Comparison of ENCODE assay signal across 2 cellular contexts in the genomic region with DNA sequence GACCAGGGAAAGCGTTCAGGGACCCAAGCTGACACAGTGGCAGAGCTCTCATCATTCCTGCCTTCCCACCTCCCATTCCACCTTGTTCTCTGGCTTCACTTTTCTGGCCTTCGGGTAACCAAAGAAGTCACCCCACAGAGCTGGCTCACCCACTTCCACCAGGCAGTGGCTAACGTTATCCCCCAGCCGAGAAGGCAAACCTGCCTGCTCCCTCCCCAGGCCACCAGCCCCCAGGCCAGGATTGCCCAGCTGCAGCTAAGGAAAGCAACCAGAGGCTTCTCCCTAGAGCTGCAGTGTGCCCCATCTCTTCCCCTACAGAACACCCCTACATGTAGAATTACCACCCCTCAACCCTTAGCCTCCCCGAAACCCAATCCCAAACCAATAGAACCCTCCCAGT.
TF ChIP-seq lines count a peak whose summit lies in the region.

No MANE protein-coding gene starts in this region.

TF ChIP-seq in GM12891, 5 proteins besides CTCF, POLR2A, EP300 and RAD21:
- TF ChIP-seq PAX5 (IDR thresholded peaks at IDR 0.05; ENCODE audit: insufficient read depth, low read length, severe bottlenecking) (no peak), SPI1 (IDR thresholded peaks at IDR 0.05; ENCODE audit: low read depth, low read length) (no peak), POU2F2 (IDR thresholded peaks at IDR 0.05; ENCODE audit: low read depth, low read length) (no peak), POLR2AphosphoS5 (IDR thresholded peaks at IDR 0.05; ENCODE audit: low read depth, low read length) (no peak), TAF1 (IDR thresholded peaks at IDR 0.05; ENCODE audit: low read depth, low read length) (no peak)
TF ChIP-seq in GM12891: peak in this region for 0.

TF ChIP-seq in H1, 55 proteins besides CTCF, POLR2A, EP300 and RAD21:
- TF ChIP-seq GABPA (IDR thresholded peaks at IDR 0.05; ENCODE audit: borderline replicate concordance, insufficient read depth, low read length) (no peak), SP1 (IDR thresholded peaks at IDR 0.05; ENCODE audit: low read depth, low read length) (no peak), CHD2 (IDR thresholded peaks at IDR 0.05; ENCODE audit: low read length) (no peak), NRF1 (IDR thresholded peaks at IDR 0.05; ENCODE audit: low read depth, low read length) (no peak), RNF2 (IDR thresholded peaks at IDR 0.05; ENCODE audit: borderline replicate concordance, low read depth, low read length, missing control alignments, poor library complexity, severe bottlenecking) (no peak), PHF8 (conservative IDR thresholded peaks at IDR 0.05; ENCODE audit: low read depth, low read length) (no peak), CREB1 (IDR thresholded peaks at IDR 0.05) (no peak), BACH1 (IDR thresholded peaks at IDR 0.05; ENCODE audit: low read length) (no peak), KDM5A (IDR thresholded peaks at IDR 0.05; ENCODE audit: low read length) (no peak), RFX5 (IDR thresholded peaks at IDR 0.05; ENCODE audit: borderline replicate concordance, low read depth, low read length) (no peak)
- TF ChIP-seq, protein P1, sequence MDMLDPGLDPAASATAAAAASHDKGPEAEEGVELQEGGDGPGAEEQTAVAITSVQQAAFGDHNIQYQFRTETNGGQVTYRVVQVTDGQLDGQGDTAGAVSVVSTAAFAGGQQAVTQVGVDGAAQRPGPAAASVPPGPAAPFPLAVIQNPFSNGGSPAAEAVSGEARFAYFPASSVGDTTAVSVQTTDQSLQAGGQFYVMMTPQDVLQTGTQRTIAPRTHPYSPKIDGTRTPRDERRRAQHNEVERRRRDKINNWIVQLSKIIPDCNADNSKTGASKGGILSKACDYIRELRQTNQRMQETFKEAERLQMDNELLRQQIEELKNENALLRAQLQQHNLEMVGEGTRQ (IDR thresholded peaks at IDR 0.05; ENCODE audit: low read length), result no peak
- TF ChIP-seq, protein P2, sequence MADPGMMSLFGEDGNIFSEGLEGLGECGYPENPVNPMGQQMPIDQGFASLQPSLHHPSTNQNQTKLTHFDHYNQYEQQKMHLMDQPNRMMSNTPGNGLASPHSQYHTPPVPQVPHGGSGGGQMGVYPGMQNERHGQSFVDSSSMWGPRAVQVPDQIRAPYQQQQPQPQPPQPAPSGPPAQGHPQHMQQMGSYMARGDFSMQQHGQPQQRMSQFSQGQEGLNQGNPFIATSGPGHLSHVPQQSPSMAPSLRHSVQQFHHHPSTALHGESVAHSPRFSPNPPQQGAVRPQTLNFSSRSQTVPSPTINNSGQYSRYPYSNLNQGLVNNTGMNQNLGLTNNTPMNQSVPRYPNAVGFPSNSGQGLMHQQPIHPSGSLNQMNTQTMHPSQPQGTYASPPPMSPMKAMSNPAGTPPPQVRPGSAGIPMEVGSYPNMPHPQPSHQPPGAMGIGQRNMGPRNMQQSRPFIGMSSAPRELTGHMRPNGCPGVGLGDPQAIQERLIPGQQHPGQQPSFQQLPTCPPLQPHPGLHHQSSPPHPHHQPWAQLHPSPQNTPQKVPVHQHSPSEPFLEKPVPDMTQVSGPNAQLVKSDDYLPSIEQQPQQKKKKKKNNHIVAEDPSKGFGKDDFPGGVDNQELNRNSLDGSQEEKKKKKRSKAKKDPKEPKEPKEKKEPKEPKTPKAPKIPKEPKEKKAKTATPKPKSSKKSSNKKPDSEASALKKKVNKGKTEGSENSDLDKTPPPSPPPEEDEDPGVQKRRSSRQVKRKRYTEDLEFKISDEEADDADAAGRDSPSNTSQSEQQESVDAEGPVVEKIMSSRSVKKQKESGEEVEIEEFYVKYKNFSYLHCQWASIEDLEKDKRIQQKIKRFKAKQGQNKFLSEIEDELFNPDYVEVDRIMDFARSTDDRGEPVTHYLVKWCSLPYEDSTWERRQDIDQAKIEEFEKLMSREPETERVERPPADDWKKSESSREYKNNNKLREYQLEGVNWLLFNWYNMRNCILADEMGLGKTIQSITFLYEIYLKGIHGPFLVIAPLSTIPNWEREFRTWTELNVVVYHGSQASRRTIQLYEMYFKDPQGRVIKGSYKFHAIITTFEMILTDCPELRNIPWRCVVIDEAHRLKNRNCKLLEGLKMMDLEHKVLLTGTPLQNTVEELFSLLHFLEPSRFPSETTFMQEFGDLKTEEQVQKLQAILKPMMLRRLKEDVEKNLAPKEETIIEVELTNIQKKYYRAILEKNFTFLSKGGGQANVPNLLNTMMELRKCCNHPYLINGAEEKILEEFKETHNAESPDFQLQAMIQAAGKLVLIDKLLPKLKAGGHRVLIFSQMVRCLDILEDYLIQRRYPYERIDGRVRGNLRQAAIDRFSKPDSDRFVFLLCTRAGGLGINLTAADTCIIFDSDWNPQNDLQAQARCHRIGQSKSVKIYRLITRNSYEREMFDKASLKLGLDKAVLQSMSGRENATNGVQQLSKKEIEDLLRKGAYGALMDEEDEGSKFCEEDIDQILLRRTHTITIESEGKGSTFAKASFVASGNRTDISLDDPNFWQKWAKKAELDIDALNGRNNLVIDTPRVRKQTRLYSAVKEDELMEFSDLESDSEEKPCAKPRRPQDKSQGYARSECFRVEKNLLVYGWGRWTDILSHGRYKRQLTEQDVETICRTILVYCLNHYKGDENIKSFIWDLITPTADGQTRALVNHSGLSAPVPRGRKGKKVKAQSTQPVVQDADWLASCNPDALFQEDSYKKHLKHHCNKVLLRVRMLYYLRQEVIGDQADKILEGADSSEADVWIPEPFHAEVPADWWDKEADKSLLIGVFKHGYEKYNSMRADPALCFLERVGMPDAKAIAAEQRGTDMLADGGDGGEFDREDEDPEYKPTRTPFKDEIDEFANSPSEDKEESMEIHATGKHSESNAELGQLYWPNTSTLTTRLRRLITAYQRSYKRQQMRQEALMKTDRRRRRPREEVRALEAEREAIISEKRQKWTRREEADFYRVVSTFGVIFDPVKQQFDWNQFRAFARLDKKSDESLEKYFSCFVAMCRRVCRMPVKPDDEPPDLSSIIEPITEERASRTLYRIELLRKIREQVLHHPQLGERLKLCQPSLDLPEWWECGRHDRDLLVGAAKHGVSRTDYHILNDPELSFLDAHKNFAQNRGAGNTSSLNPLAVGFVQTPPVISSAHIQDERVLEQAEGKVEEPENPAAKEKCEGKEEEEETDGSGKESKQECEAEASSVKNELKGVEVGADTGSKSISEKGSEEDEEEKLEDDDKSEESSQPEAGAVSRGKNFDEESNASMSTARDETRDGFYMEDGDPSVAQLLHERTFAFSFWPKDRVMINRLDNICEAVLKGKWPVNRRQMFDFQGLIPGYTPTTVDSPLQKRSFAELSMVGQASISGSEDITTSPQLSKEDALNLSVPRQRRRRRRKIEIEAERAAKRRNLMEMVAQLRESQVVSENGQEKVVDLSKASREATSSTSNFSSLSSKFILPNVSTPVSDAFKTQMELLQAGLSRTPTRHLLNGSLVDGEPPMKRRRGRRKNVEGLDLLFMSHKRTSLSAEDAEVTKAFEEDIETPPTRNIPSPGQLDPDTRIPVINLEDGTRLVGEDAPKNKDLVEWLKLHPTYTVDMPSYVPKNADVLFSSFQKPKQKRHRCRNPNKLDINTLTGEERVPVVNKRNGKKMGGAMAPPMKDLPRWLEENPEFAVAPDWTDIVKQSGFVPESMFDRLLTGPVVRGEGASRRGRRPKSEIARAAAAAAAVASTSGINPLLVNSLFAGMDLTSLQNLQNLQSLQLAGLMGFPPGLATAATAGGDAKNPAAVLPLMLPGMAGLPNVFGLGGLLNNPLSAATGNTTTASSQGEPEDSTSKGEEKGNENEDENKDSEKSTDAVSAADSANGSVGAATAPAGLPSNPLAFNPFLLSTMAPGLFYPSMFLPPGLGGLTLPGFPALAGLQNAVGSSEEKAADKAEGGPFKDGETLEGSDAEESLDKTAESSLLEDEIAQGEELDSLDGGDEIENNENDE (IDR thresholded peaks at IDR 0.05; ENCODE audit: insufficient replicate concordance, low read length), result no peak
- TF ChIP-seq, protein P3, sequence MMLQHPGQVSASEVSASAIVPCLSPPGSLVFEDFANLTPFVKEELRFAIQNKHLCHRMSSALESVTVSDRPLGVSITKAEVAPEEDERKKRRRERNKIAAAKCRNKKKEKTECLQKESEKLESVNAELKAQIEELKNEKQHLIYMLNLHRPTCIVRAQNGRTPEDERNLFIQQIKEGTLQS (IDR thresholded peaks at IDR 0.05; ENCODE audit: insufficient read depth, low read depth, low read length), result no peak
